Comparison of ENCODE assay signal across 8 cellular contexts in genomic region chr1:10212476-10212875, GRCh38. TPM values are rescaled to one million over a fixed set of nuclear protein-coding genes. Genes with fewer than 3 reads are reported as not detected.
DNase-seq lines count a peak whose midpoint lies in the region; ATAC-seq, FAIRE-seq and TF ChIP-seq lines count a peak whose summit lies in the region.

No MANE protein-coding gene starts in this region.

- no peaks in the 10 kb centered on the region for H3K9me3 ChIP-seq in Loucy (ENCODE audit: insufficient read depth, low read depth, low read length)
- H3K9me3 ChIP-seq in neuron (ENCODE audit: low read length) = no peaks in the 10 kb centered on the region

- H3K27me3 ChIP-seq in Loucy (ENCODE audit: insufficient read depth, low read length, poor library complexity, severe bottlenecking) (no peaks in the 10 kb centered on the region), neuron (ENCODE audit: insufficient read depth, low read length) (no peaks in the 10 kb centered on the region)

- ATAC-seq in HG02623 (IDR thresholded peaks at IDR 0.05; ENCODE audit: unreplicated experiment) = no peak

- H3K4me1 Mint-ChIP-seq in endothelial cell (ENCODE audit: unreplicated experiment) = peaks cover 44% of the 10 kb centered on the region

- no peak for TF ChIP-seq CTCF in AG09309 (IDR thresholded peaks at IDR 0.05; ENCODE audit: control insufficient read depth, insufficient read depth, low read depth, low read length, missing control alignments)
- TF ChIP-seq CTCF in Loucy (conservative IDR thresholded peaks at IDR 0.05; ENCODE audit: low read length) = no peak
- TF ChIP-seq CTCF in endothelial cell (IDR thresholded peaks at IDR 0.05; ENCODE audit: unreplicated experiment) = no peak

- H3K9me2 ChIP-seq in Loucy (replicated peaks; ENCODE audit: low read depth, low read length) = no peaks in the 10 kb centered on the region

- H3K36me3 ChIP-seq in Loucy (ENCODE audit: insufficient read depth, low read length) = no peaks in the 10 kb centered on the region
- peaks cover 5% of the 10 kb centered on the region for H3K36me3 ChIP-seq in neuron (ENCODE audit: insufficient read depth, low read length)

- no peak for DNase-seq in AG09309 (ENCODE audit: low read depth)
- no peak for DNase-seq in endothelial cell (ENCODE audit: low spot score)
- no peak for DNase-seq in NCI-H524 (lab: John Stamatoyannopoulos, UW)
- DNase-seq in urothelium cell line (ENCODE audit: low spot score) = no peak
- DNase-seq in GDM1 (lab: John Stamatoyannopoulos, UW) = no peak

- peak overlapping the region; percentile 98 for H3K4me3 Mint-ChIP-seq in endothelial cell (ENCODE audit: unreplicated experiment)

- peak overlapping the region; percentile 97 for H3K27ac Mint-ChIP-seq in endothelial cell (ENCODE audit: unreplicated experiment)

- H3K36me3 Mint-ChIP-seq in endothelial cell (ENCODE audit: low read depth, unreplicated experiment) = peaks cover 6% of the 10 kb centered on the region

- peak overlapping the region; percentile 99 for H3K4me2 ChIP-seq in Loucy (ENCODE audit: low read depth, low read length, poor library complexity, severe bottlenecking)

- no peaks in the 10 kb centered on the region for H3K9me3 Mint-ChIP-seq in endothelial cell (ENCODE audit: unreplicated experiment)

- H3F3A ChIP-seq in Loucy (ENCODE audit: low read depth) = peaks cover 3% of the 10 kb centered on the region; the same call in 1 of the 2 replicates

- no peak overlapping the region for H2AFZ ChIP-seq in Loucy (ENCODE audit: low read length)
- H2AFZ ChIP-seq in neuron (ENCODE audit: low read depth, low read length) = no peak overlapping the region

- peaks cover 40% of the 10 kb centered on the region for H3K4me1 ChIP-seq in Loucy (ENCODE audit: insufficient read depth, low read length, poor library complexity, severe bottlenecking)
- H3K4me1 ChIP-seq in neuron (ENCODE audit: insufficient read depth, low read length) = peaks cover 35% of the 10 kb centered on the region

- peaks cover 5% of the 10 kb centered on the region for H3K27me3 Mint-ChIP-seq in endothelial cell (ENCODE audit: unreplicated experiment)

- no peak for FAIRE-seq in urothelium cell line (lab: Jason Lieb, UNC)

- H3K4me3 ChIP-seq in AG09309 (ENCODE audit: control insufficient read depth, low read depth, low read length) (peak overlapping the region; percentile 91), Loucy (ENCODE audit: low read length, poor library complexity, severe bottlenecking) (peak overlapping the region; percentile 100), neuron (ENCODE audit: low read length) (peak overlapping the region; percentile 94)

- H4K20me1 ChIP-seq in Loucy (ENCODE audit: insufficient read depth, low read length, poor library complexity, severe bottlenecking) = peaks cover 18% of the 10 kb centered on the region

- H3K79me2 ChIP-seq in Loucy (ENCODE audit: insufficient read depth, low read length) = peaks cover 49% of the 10 kb centered on the region

- H3K9ac ChIP-seq in Loucy (ENCODE audit: low read depth, low read length, poor library complexity, severe bottlenecking) = peak overlapping the region; percentile 96

RNA-seq across cellular contexts. Expression of gene KIF1B, which starts 2.1 kb away (rescaled TPM):
- total RNA-seq in endothelial cell (ENCODE audit: unreplicated experiment) = 111 TPM
